ENCODE assay signal across 10 cellular contexts in genomic region chr5:157652377-157652692, GRCh38. TPM values are rescaled to one million over a fixed set of nuclear protein-coding genes. Genes with fewer than 3 reads are reported as not detected.
DNase-seq lines count a peak whose midpoint lies in the region; ATAC-seq and TF ChIP-seq lines count a peak whose summit lies in the region.
"Had no signal": no experiment of that assay in that cellular context is flagged by ENCODE, and none has a peak within 500 bp of the region (broad histone marks: within the 10 kb centered on the region; RNA-seq: fewer than 3 reads in every experiment).

SOX30 (minus strand) TSS chr5:157652438; CDS start chr5:157652078, 360 bp downstream.

- H3K9me3 Mint-ChIP-seq in activated naive CD8-positive, alpha-beta T cell treated with anti-CD3 and anti-CD28 coated beads, Interleukin-2, amount 10 ng/mL, durations not matched to agents 7 days and 5 days, result peaks cover 21% of the 10 kb centered on the region
- H3K9me3 Mint-ChIP-seq in immature natural killer cell, result peaks cover 0 to 12% (median under 1%) of the 10 kb centered on the region in 6 donors
- H3K9me3 Mint-ChIP-seq in stimulated activated naive B cell treated with anti-CD40 and anti-IgM and Interleukin-4, amounts not matched to agents 10 μg/mL and 1 μg/mL and 100 μg/mL, for 72 hours, result peaks cover 17 to 19% of the 10 kb centered on the region in 2 donors

- H3K27me3 Mint-ChIP-seq in activated naive CD8-positive, alpha-beta T cell treated with anti-CD3 and anti-CD28 coated beads, Interleukin-2, amount 10 ng/mL, durations not matched to agents 7 days and 5 days, result peaks cover 11% of the 10 kb centered on the region
- H3K27me3 Mint-ChIP-seq in immature natural killer cell (ENCODE audit: low read depth in 3 of 3), result peaks cover 5 to 17% (median 5%) of the 10 kb centered on the region in 3 donors
- H3K27me3 Mint-ChIP-seq in stimulated activated naive B cell treated with anti-CD40 and anti-IgM and Interleukin-4, amounts not matched to agents 10 μg/mL and 1 μg/mL and 100 μg/mL, for 72 hours, result no peaks in the 10 kb centered on the region

- DNase-seq in HFF-Myc (ENCODE audit: extremely low read depth, low read depth), result no peak
- DNase-seq in activated naive CD8-positive, alpha-beta T cell treated with anti-CD3 and anti-CD28 coated beads, Interleukin-2, amount 10 ng/mL, durations not matched to agents 7 days and 5 days, result no peak
- no peak for DNase-seq in immature natural killer cell
- DNase-seq in stimulated activated naive B cell treated with anti-CD40 and anti-IgM and Interleukin-4, amounts not matched to agents 10 μg/mL and 1 μg/mL and 100 μg/mL, for 72 hours, result no peak
- DNase-seq in HT-29 (ENCODE audit: low spot score), result no peak
- DNase-seq: NCI-H2081 had no signal

- H3K4me3 ChIP-seq in HFF-Myc (replicated peaks; ENCODE audit: low read depth, low read length), result peak within 1 kb of the TSS; percentile 23; the same call in 1 of the 2 replicates
- H3K4me3 ChIP-seq: cardiac muscle cell had no signal

- peak within 1 kb of the TSS; percentile 77 for H3K27ac Mint-ChIP-seq in activated naive CD8-positive, alpha-beta T cell treated with anti-CD3 and anti-CD28 coated beads, Interleukin-2, amount 10 ng/mL, durations not matched to agents 7 days and 5 days
- peak within 1 kb of the TSS in 4 of 6 donors; percentile 4 to 77 (median 34) for H3K27ac Mint-ChIP-seq in immature natural killer cell
- H3K27ac Mint-ChIP-seq in stimulated activated naive B cell treated with anti-CD40 and anti-IgM and Interleukin-4, amounts not matched to agents 10 μg/mL and 1 μg/mL and 100 μg/mL, for 72 hours, result peak within 1 kb of the TSS; percentile 96

- peaks cover 5% of the 10 kb centered on the region for H3K4me1 Mint-ChIP-seq in activated naive CD8-positive, alpha-beta T cell treated with anti-CD3 and anti-CD28 coated beads, Interleukin-2, amount 10 ng/mL, durations not matched to agents 7 days and 5 days
- H3K4me1 Mint-ChIP-seq in immature natural killer cell, result peaks cover 10 to 11% of the 10 kb centered on the region in 2 donors
- H3K4me1 Mint-ChIP-seq in stimulated activated naive B cell treated with anti-CD40 and anti-IgM and Interleukin-4, amounts not matched to agents 10 μg/mL and 1 μg/mL and 100 μg/mL, for 72 hours, result peaks cover 14 to 37% of the 10 kb centered on the region in 2 donors

- H3K36me3 Mint-ChIP-seq in activated naive CD8-positive, alpha-beta T cell treated with anti-CD3 and anti-CD28 coated beads, Interleukin-2, amount 10 ng/mL, durations not matched to agents 7 days and 5 days, result peaks cover 20% of the 10 kb centered on the region
- peaks cover 0 to 8% (median 0%) of the 10 kb centered on the region in 3 donors for H3K36me3 Mint-ChIP-seq in immature natural killer cell
- peaks cover 22 to 24% of the 10 kb centered on the region in 2 donors for H3K36me3 Mint-ChIP-seq in stimulated activated naive B cell treated with anti-CD40 and anti-IgM and Interleukin-4, amounts not matched to agents 10 μg/mL and 1 μg/mL and 100 μg/mL, for 72 hours

- POLR2A ChIA-PET in activated naive CD8-positive, alpha-beta T cell treated with anti-CD3 and anti-CD28 coated beads, Interleukin-2, amount 10 ng/mL, durations not matched to agents 7 days and 5 days (lab: Charles Lee), result no interaction called here

- TF ChIP-seq CTCF in HFF-Myc (IDR thresholded peaks at IDR 0.05; ENCODE audit: low read depth, low read length, missing control alignments), result no peak

- peak within 1 kb of the TSS; percentile 68 for H3K4me3 Mint-ChIP-seq in activated naive CD8-positive, alpha-beta T cell treated with anti-CD3 and anti-CD28 coated beads, Interleukin-2, amount 10 ng/mL, durations not matched to agents 7 days and 5 days
- peak within 1 kb of the TSS; percentile 64 to 85 (median 79) for H3K4me3 Mint-ChIP-seq in immature natural killer cell
- peak within 1 kb of the TSS; percentile 89 to 98 for H3K4me3 Mint-ChIP-seq in stimulated activated naive B cell treated with anti-CD40 and anti-IgM and Interleukin-4, amounts not matched to agents 10 μg/mL and 1 μg/mL and 100 μg/mL, for 72 hours

- no peak for ATAC-seq in activated naive CD8-positive, alpha-beta T cell treated with anti-CD3 and anti-CD28 coated beads, Interleukin-2, amount 10 ng/mL, durations not matched to agents 7 days and 5 days (ENCODE audit: low read depth)
- ATAC-seq in stimulated activated naive B cell treated with anti-CD40 and anti-IgM and Interleukin-4, amounts not matched to agents 10 μg/mL and 1 μg/mL and 100 μg/mL, for 72 hours (replicated peaks), result no peak
- ATAC-seq in GM19035 (IDR thresholded peaks at IDR 0.05; ENCODE audit: unreplicated experiment), result no peak
- no peak for ATAC-seq in HG02852 (IDR thresholded peaks at IDR 0.05; ENCODE audit: unreplicated experiment)

RNA-seq across cellular contexts. Expression of gene SOX30, which starts in this region (rescaled TPM):
- total RNA-seq in activated naive CD8-positive, alpha-beta T cell treated with anti-CD3 and anti-CD28 coated beads, Interleukin-2, amount 10 ng/mL, durations not matched to agents 7 days and 5 days, result under 1 TPM in 1 of 2 experiments, not detected in 1; 0.09 TPM
- under 1 TPM; 0.07 to 0.35 (median 0.11) TPM for polyA plus RNA-seq in immature natural killer cell
- total RNA-seq in HT-29 (2014; rRNA removed; shearing (Covaris generic)), result 0.15 and 0.37 TPM in 2 replicates
- total RNA-seq: cardiac muscle cell, mesenteric fat pad had no signal
- polyA plus RNA-seq: cardiac muscle cell had no signal

Comparison
In these comparisons a context has a peak if more than half of its experiments do, and no peak if none do; other contexts are left out.
1. H3K27ac Mint-ChIP-seq: peak in every context shown above with its lines; median percentile 96 in stimulated activated naive B cell treated with anti-CD40 and anti-IgM and Interleukin-4, amounts not matched to agents 10 μg/mL and 1 μg/mL and 100 μg/mL, for 72 hours; 77 in activated naive CD8-positive, alpha-beta T cell treated with anti-CD3 and anti-CD28 coated beads, Interleukin-2, amount 10 ng/mL, durations not matched to agents 7 days and 5 days; 34 in immature natural killer cell.